Comparison of ENCODE assay signal across 22 cellular contexts in the genomic region with DNA sequence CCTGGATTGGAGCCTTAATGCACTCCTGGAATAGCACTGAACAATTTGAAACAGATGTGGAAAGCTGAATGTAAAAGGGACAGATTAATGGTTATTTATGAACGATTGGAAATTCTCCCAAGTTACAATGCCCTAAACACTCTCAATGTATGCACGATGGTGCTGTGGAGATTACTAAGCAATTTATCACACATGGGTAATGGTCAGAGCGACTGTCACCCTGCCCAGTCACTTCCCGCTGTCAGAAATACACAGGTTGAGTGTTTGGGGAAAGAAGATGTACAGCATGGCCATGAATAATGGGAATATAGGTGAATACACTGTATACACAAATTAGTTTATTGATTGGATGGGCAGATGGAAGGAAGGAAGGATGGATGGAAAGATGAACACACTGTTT.
"Had no signal": no experiment of that assay in that cellular context is flagged by ENCODE, and none has a peak within 500 bp of the region (broad histone marks: within the 10 kb centered on the region; RNA-seq: fewer than 3 reads in every experiment).

No MANE protein-coding gene starts in this region.

- H3K36me3 Mint-ChIP-seq: activated CD8-positive, alpha-beta memory T cell treated with anti-CD3 and anti-CD28 coated beads, Interleukin-2, amount 10 ng/mL, durations not matched to agents 7 days and 5 days had no signal

- H3K27ac Mint-ChIP-seq: activated CD8-positive, alpha-beta memory T cell treated with anti-CD3 and anti-CD28 coated beads, Interleukin-2, amount 10 ng/mL, durations not matched to agents 7 days and 5 days; stimulated activated memory B cell treated with anti-CD40 and anti-IgM and Interleukin-4, amounts not matched to agents 10 μg/mL and 1 μg/mL and 100 μg/mL, for 72 hours had no signal

- H3K4me1 ChIP-seq: breast epithelium, heart left ventricle, thyroid gland had no signal

- H3K79me2 ChIP-seq: parathyroid adenoma had no signal

- H3K9me3 ChIP-seq: adrenal gland, breast epithelium, gastroesophageal sphincter, heart left ventricle, thyroid gland had no signal

- H2AFZ ChIP-seq: parathyroid adenoma had no signal

- H3K4me3 ChIP-seq: adrenal gland, breast epithelium, gastroesophageal sphincter, heart left ventricle, smooth muscle cell, thyroid gland had no signal

- H3K4me2 ChIP-seq: smooth muscle cell had no signal

- H3K9me3 Mint-ChIP-seq: activated T-cell treated with anti-CD3 and anti-CD28 coated beads, Interleukin-2, amount 50 U/mL, for 4 hours had no signal

- H3K4me3 Mint-ChIP-seq: activated CD8-positive, alpha-beta memory T cell treated with anti-CD3 and anti-CD28 coated beads, Interleukin-2, amount 10 ng/mL, durations not matched to agents 7 days and 5 days; activated T-cell treated with anti-CD3 and anti-CD28 coated beads, Interleukin-2, amount 50 U/mL, for 4 hours; stimulated activated memory B cell treated with anti-CD40 and anti-IgM and Interleukin-4, amounts not matched to agents 10 μg/mL and 1 μg/mL and 100 μg/mL, for 72 hours had no signal

- H3K27ac ChIP-seq: adrenal gland, breast epithelium, gastroesophageal sphincter, heart left ventricle, parathyroid adenoma, thyroid gland, VCaP had no signal

- H3K9ac ChIP-seq: parathyroid adenoma had no signal

- H3K36me3 ChIP-seq: adrenal gland, breast epithelium, gastroesophageal sphincter, heart left ventricle, thyroid gland had no signal

- H3K27me3 Mint-ChIP-seq: activated CD8-positive, alpha-beta memory T cell treated with anti-CD3 and anti-CD28 coated beads, Interleukin-2, amount 10 ng/mL, durations not matched to agents 7 days and 5 days; stimulated activated memory B cell treated with anti-CD40 and anti-IgM and Interleukin-4, amounts not matched to agents 10 μg/mL and 1 μg/mL and 100 μg/mL, for 72 hours had no signal

- DNase-seq: activated CD4-positive, alpha-beta T cell treated with anti-CD3 and anti-CD28 coated beads for 1 hour; activated CD8-positive, alpha-beta memory T cell treated with anti-CD3 and anti-CD28 coated beads, Interleukin-2, amount 10 ng/mL, durations not matched to agents 7 days and 5 days; activated effector memory CD4-positive, alpha-beta T cell treated with anti-CD3 and anti-CD28 coated beads, Interleukin-2, amount 50 U/mL, for 16 hours; activated naive CD4-positive, alpha-beta T cell treated with anti-CD3 and anti-CD28 coated beads, Interleukin-2, amount 50 U/mL, for 16 hours; activated T-cell treated with anti-CD3 and anti-CD28 coated beads, Interleukin-2, amount 50 U/mL, for 4 hours; adrenal gland; cerebellar nuclear complex; cortex of kidney; heart left ventricle; kidney glomerular epithelial cell; left ventricle myocardium superior; stimulated activated CD4-positive, alpha-beta T cell treated with anti-CD3 and anti-CD28 coated beads, Interleukin-4, amount 100 ng/mL, for 24 hours; SW 1271; T-helper 2 cell; thyroid gland had no signal

- ATAC-seq: gastroesophageal sphincter, heart left ventricle, left ventricle myocardium superior, sciatic nerve had no signal

- H3K27me3 ChIP-seq: adrenal gland, breast epithelium, gastroesophageal sphincter, heart left ventricle, thyroid gland had no signal
